ENCODE assay signal across 18 cellular contexts in the genomic region with DNA sequence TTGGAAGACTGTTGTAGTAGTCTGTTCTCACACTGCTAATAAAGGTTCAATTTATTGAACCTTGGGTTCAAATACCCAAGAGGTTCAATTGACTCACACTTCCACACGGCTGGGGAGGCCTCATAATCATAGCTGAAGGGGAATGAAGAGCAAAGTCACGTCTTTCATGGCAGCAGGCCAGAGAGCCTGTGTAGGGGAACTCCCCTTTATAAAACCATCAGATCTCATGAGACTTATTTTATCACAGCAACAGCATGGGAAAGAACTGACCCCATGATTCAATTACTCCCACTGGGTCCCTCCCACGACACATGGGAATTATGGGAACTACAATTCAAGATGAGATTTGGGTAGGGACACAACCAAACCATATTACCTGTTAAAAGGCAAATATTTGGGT.
"Had no signal": no experiment of that assay in that cellular context is flagged by ENCODE, and none has a peak within 500 bp of the region (broad histone marks: within the 10 kb centered on the region; RNA-seq: fewer than 3 reads in every experiment).

No MANE protein-coding gene starts in this region.

- FAIRE-seq: kidney had no signal

- H3K4me3 ChIP-seq: stomach, vagina had no signal

- H3K9me3 ChIP-seq: stomach, vagina had no signal

- H3K27me3 Mint-ChIP-seq: effector memory CD8-positive, alpha-beta T cell had no signal

- H3K4me3 Mint-ChIP-seq: effector memory CD8-positive, alpha-beta T cell had no signal

- ATAC-seq: activated CD4-positive, CD25-positive, alpha-beta regulatory T cell treated with anti-CD3 and anti-CD28 coated beads, Interleukin-2, amount 50 U/mL, for 24 hours; effector memory CD8-positive, alpha-beta T cell; foreskin keratinocyte; left ventricle myocardium superior had no signal

- H3K4me1 ChIP-seq: foreskin keratinocyte, stomach, vagina had no signal

- H3K27ac ChIP-seq: foreskin keratinocyte, stomach, vagina had no signal

- H3K36me3 ChIP-seq: stomach, vagina had no signal

- DNase-seq: activated CD4-positive, alpha-beta T cell treated with anti-CD3 and anti-CD28 coated beads, Interleukin-2, amount 50 U/mL, for 4 hours; activated effector memory CD4-positive, alpha-beta T cell treated with anti-CD3 and anti-CD28 coated beads, Interleukin-2, amount 50 U/mL, for 16 hours; activated naive CD4-positive, alpha-beta T cell treated with anti-CD3 and anti-CD28 coated beads, Interleukin-2, amount 50 U/mL, for 16 hours; activated T-cell treated with anti-CD3 and anti-CD28 coated beads, Interleukin-2, amount 50 U/mL, for 48 hours; effector memory CD8-positive, alpha-beta T cell; foreskin keratinocyte; glutamatergic neuron; hippocampal formation; kidney; left ventricle myocardium superior; retina; stimulated activated CD4-positive, alpha-beta T cell treated with anti-CD3 and anti-CD28 coated beads, Interleukin-4, amount 100 ng/mL, for 1 hour; stomach; T-helper 1 cell; T-helper 9 cell; trophoblast cell had no signal

- H3K27ac Mint-ChIP-seq: effector memory CD8-positive, alpha-beta T cell had no signal

- H3K27me3 ChIP-seq: foreskin keratinocyte, stomach, vagina had no signal
